In genomic region chr15:65790692-65791334, GRCh38 we compare ENCODE assay signal across 8 cellular contexts. TPM values are rescaled to one million over a fixed set of nuclear protein-coding genes. Genes with fewer than 3 reads are reported as not detected.
DNase-seq lines count a peak whose midpoint lies in the region; ATAC-seq, FAIRE-seq and TF ChIP-seq lines count a peak whose summit lies in the region.

No MANE protein-coding gene starts in this region.

- no peaks in the 10 kb centered on the region for H3K9me3 ChIP-seq in suprapubic skin

- TF ChIP-seq EP300 in suprapubic skin (IDR thresholded peaks at IDR 0.05): no peak

- peaks cover 30% of the 10 kb centered on the region for H3K4me1 ChIP-seq in suprapubic skin

- WGBS in suprapubic skin: 7% methylated on average over 14 of the region's 14 CpGs

- no peak for TF ChIP-seq POLR2A in suprapubic skin (IDR thresholded peaks at IDR 0.05)

- FAIRE-seq in islet of Langerhans (lab: Jason Lieb, UNC): peak; percentile 21

- H3K27ac ChIP-seq in angular gyrus (ENCODE audit: low read depth, low read length) (peak overlapping the region; percentile 84), suprapubic skin (peak overlapping the region; percentile 99)

- no peak for TF ChIP-seq CTCF in LNCaP clone FGC (IDR thresholded peaks at IDR 0.05; ENCODE audit: control insufficient read depth, extremely low read depth, insufficient read depth)
- TF ChIP-seq CTCF in suprapubic skin (IDR thresholded peaks at IDR 0.05): no peak

- H3K27me3 ChIP-seq in suprapubic skin: no peaks in the 10 kb centered on the region

- H3K4me3 ChIP-seq in LNCaP clone FGC (ENCODE audit: low read depth, low read length) (peak overlapping the region; percentile 69), suprapubic skin (peak overlapping the region; percentile 99)

- peak; percentile 35 for DNase-seq in ELR (ENCODE audit: low read depth)
- no peak for DNase-seq in LNCaP clone FGC (ENCODE audit: low read depth)
- DNase-seq in suprapubic skin (ENCODE audit: low spot score in 2 of 2): no peak
- DNase-seq in COLO829 (ENCODE audit: low spot score): no peak

- H3K36me3 ChIP-seq in suprapubic skin: no peaks in the 10 kb centered on the region

- no peak for ATAC-seq in HG03159 (IDR thresholded peaks at IDR 0.05; ENCODE audit: unreplicated experiment)
- ATAC-seq in HG02938 (IDR thresholded peaks at IDR 0.05; ENCODE audit: unreplicated experiment): no peak

RNA-seq across cellular contexts. Expression of gene DENND4A, which starts 1.3 kb away (rescaled TPM):
- total RNA-seq in suprapubic skin: 10 to 100 TPM; 12.2 to 42.1 (median 14.2) TPM
